In genomic region chr9:124012368-124013262, GRCh38 we compare ENCODE assay signal across 9 cellular contexts. TPM values are rescaled to one million over a fixed set of nuclear protein-coding genes. Genes with fewer than 3 reads are reported as not detected.
A peak's percentile ranks its signal among the peaks of the same experiment; 100 is the strongest.
DNase-seq lines count a peak whose midpoint lies in the region; TF ChIP-seq lines count a peak whose summit lies in the region.
"Had no signal": no experiment of that assay in that cellular context is flagged by ENCODE, and none has a peak within 500 bp of the region (broad histone marks: within the 10 kb centered on the region; RNA-seq: fewer than 3 reads in every experiment).

No MANE protein-coding gene starts in this region.

- CTCF ChIA-PET in CD8-positive, alpha-beta memory T cell (lab: Charles Lee), result no interaction called here

- no peaks in the 10 kb centered on the region for H3K36me3 ChIP-seq in MG63
- no peaks in the 10 kb centered on the region for H3K36me3 ChIP-seq in hepatocyte (replicated peaks; ENCODE audit: insufficient read depth, low read depth)
- no peaks in the 10 kb centered on the region for H3K36me3 ChIP-seq in skeletal muscle satellite cell (ENCODE audit: insufficient read depth, low read length)
- H3K36me3 ChIP-seq in thyroid gland, result no peaks in the 10 kb centered on the region
- no peaks in the 10 kb centered on the region for H3K36me3 ChIP-seq in CD8-positive, alpha-beta memory T cell (ENCODE audit: insufficient read depth, low read length)

- no peaks in the 10 kb centered on the region for H3K79me2 ChIP-seq in hepatocyte

- H3K9ac ChIP-seq in skeletal muscle satellite cell (ENCODE audit: low read depth, low read length), result no peak overlapping the region

- DNase-seq in NCI-H82 (lab: John Stamatoyannopoulos, UW), result peak; percentile 27
- DNase-seq in NCI-H82 treated with DMSO at 0.1 percent for 48 hours (lab: John Stamatoyannopoulos, UW; ENCODE audit: unreplicated experiment), result no peak
- no peak for DNase-seq in MG63
- DNase-seq in hepatocyte (ENCODE audit: low spot score), result no peak
- no peak for DNase-seq in thyroid gland
- no peak for DNase-seq in CD8-positive, alpha-beta memory T cell
- DNase-seq in H4 (ENCODE audit: low spot score), result no peak

- WGBS in hepatocyte (ENCODE audit: low lambda C conversion rate, missing lambda C conversion rate), result 5% methylated on average over 62 of the region's 80 CpGs
- WGBS in thyroid gland, 2 donors, result 0 to 15% methylated on average over 7 to 11 of the region's 80 CpGs

- H3K4me1 ChIP-seq in hepatocyte (ENCODE audit: insufficient read depth), result peaks cover 33% of the 10 kb centered on the region
- H3K4me1 ChIP-seq in skeletal muscle satellite cell (ENCODE audit: control insufficient read depth, insufficient read depth, low read length), result peaks cover 27% of the 10 kb centered on the region
- peaks cover 31 to 60% of the 10 kb centered on the region in 2 donors for H3K4me1 ChIP-seq in thyroid gland
- H3K4me1 ChIP-seq in CD8-positive, alpha-beta memory T cell (ENCODE audit: insufficient read depth, low read length), result peaks cover 14% of the 10 kb centered on the region

- H4K20me1 ChIP-seq in hepatocyte (ENCODE audit: insufficient read depth, poor library complexity, severe bottlenecking), result peaks cover 4% of the 10 kb centered on the region

- POLR2A ChIA-PET in CD8-positive, alpha-beta memory T cell (lab: Charles Lee), result no interaction called here

- no peaks in the 10 kb centered on the region for H3K9me3 Mint-ChIP-seq in CD8-positive, alpha-beta memory T cell
- H3K9me3 Mint-ChIP-seq: activated T-helper 17 cell treated with anti-CD3 and anti-CD28 coated beads, Interleukin-2, amount 50 U/mL, for 72 hours had no signal

- H3K4me3 Mint-ChIP-seq in CD8-positive, alpha-beta memory T cell, result peak overlapping the region in 1 of 7 donors; percentile 48
- H3K4me3 Mint-ChIP-seq: activated T-helper 17 cell treated with anti-CD3 and anti-CD28 coated beads, Interleukin-2, amount 50 U/mL, for 72 hours had no signal

- no peak overlapping the region for H3K27ac ChIP-seq in hepatocyte
- H3K27ac ChIP-seq in thyroid gland, result no peak overlapping the region
- no peak overlapping the region for H3K27ac ChIP-seq in CD8-positive, alpha-beta memory T cell (ENCODE audit: low read depth, low read length)

- H2AFZ ChIP-seq in hepatocyte, result no peak overlapping the region

- TF ChIP-seq CTCF in hepatocyte (IDR thresholded peaks at IDR 0.05; ENCODE audit: poor library complexity), result no peak
- TF ChIP-seq CTCF in thyroid gland (IDR thresholded peaks at IDR 0.05), result no peak

- peaks cover 57 to 66% of the 10 kb centered on the region in 2 donors for H3K27me3 Mint-ChIP-seq in CD8-positive, alpha-beta memory T cell

- H3K4me3 ChIP-seq in MG63 (peak overlapping the region; percentile 23; the same call in 1 of the 2 replicates), hepatocyte (no peak overlapping the region), skeletal muscle satellite cell (ENCODE audit: low read length) (peak overlapping the region; percentile 80), thyroid gland (replicated peaks in 1 of 3) (peak overlapping the region in 1 of 3 donors; percentile 0)
- H3K4me3 ChIP-seq in CD8-positive, alpha-beta memory T cell (ENCODE audit: low read length), result no peak overlapping the region

- H3K27ac Mint-ChIP-seq in CD8-positive, alpha-beta memory T cell, result no peak overlapping the region
- H3K27ac Mint-ChIP-seq: activated T-helper 17 cell treated with anti-CD3 and anti-CD28 coated beads, Interleukin-2, amount 50 U/mL, for 72 hours had no signal

- H3K4me1 Mint-ChIP-seq in CD8-positive, alpha-beta memory T cell, result peaks cover 29 to 60% (median 37%) of the 10 kb centered on the region in 3 donors

- TF ChIP-seq POLR2A in thyroid gland (IDR thresholded peaks at IDR 0.05), result no peak

- no peaks in the 10 kb centered on the region for H3K9me3 ChIP-seq in MG63
- no peaks in the 10 kb centered on the region for H3K9me3 ChIP-seq in hepatocyte (ENCODE audit: low read depth)
- no peaks in the 10 kb centered on the region for H3K9me3 ChIP-seq in skeletal muscle satellite cell (replicated peaks; ENCODE audit: low read length)
- H3K9me3 ChIP-seq in thyroid gland, result no peaks in the 10 kb centered on the region
- no peaks in the 10 kb centered on the region for H3K9me3 ChIP-seq in CD8-positive, alpha-beta memory T cell (ENCODE audit: low read length)

- H3K9me2 ChIP-seq in hepatocyte (replicated peaks; ENCODE audit: insufficient read depth), result no peaks in the 10 kb centered on the region

- H3K36me3 Mint-ChIP-seq in CD8-positive, alpha-beta memory T cell, result no peaks in the 10 kb centered on the region

- H3K27me3 ChIP-seq in MG63 (peaks cover 19% of the 10 kb centered on the region), hepatocyte (peaks cover 96% of the 10 kb centered on the region), skeletal muscle satellite cell (ENCODE audit: control insufficient read depth, insufficient read depth, low read length) (peaks cover 38% of the 10 kb centered on the region), thyroid gland (peaks cover 85% of the 10 kb centered on the region)
- H3K27me3 ChIP-seq in CD8-positive, alpha-beta memory T cell (ENCODE audit: insufficient read depth, low read length, poor library complexity, severe bottlenecking), result peaks cover 59% of the 10 kb centered on the region

- intact Hi-C loops in thyroid gland (cut with DNase I), result no loop called here

- peak overlapping the region; percentile 87 for H3K4me2 ChIP-seq in hepatocyte
- H3K4me2 ChIP-seq in skeletal muscle satellite cell (ENCODE audit: low read length), result peak overlapping the region; percentile 92

RNA-seq across cellular contexts. Expression of gene LHX2, which starts 1.0 kb away (rescaled TPM):
- 0.49 and 0.74 TPM in 2 replicates for total RNA-seq in MG63 (2014; rRNA removed; shearing (Covaris generic); ENCODE audit: low replicate concordance)
- not detected in 2 replicates for total RNA-seq in hepatocyte
- polyA plus RNA-seq in hepatocyte, result 0.19 TPM in 1 of 2 replicates, not detected in the other
- total RNA-seq in skeletal muscle satellite cell (2012; rRNA removed), result not detected in 2 replicates
- not detected for total RNA-seq in thyroid gland
- not detected for total RNA-seq in CD8-positive, alpha-beta memory T cell
- polyA plus RNA-seq in CD8-positive, alpha-beta memory T cell, result not detected
- total RNA-seq in H4 (2014; rRNA removed; shearing (Covaris generic)), result 2.2 and 8.5 TPM in 2 replicates
- total RNA-seq: activated T-helper 17 cell treated with anti-CD3 and anti-CD28 coated beads, Interleukin-2, amount 50 U/mL, for 72 hours had no signal

Comparison
In these comparisons a context has a peak if more than half of its experiments do, and no peak if none do; other contexts are left out.
1. H3K4me3 ChIP-seq: peak in MG63 (single experiment) and skeletal muscle satellite cell (single experiment); none in hepatocyte (single experiment) and CD8-positive, alpha-beta memory T cell (single experiment).